14 cellular contexts compared by ENCODE assay signal in genomic region chr19:10278935-10279334, GRCh38. TPM values are rescaled to one million over a fixed set of nuclear protein-coding genes. Genes with fewer than 3 reads are reported as not detected.
"Had no signal": no experiment of that assay in that cellular context is flagged by ENCODE, and none has a peak within 500 bp of the region (broad histone marks: within the 10 kb centered on the region; RNA-seq: fewer than 3 reads in every experiment).

No MANE protein-coding gene starts in this region.

- H3K27ac Mint-ChIP-seq: endodermal cell had no signal

- H3K27me3 ChIP-seq: ascending aorta, breast epithelium, heart right ventricle, vagina had no signal

- H3K4me3 ChIP-seq: ascending aorta, breast epithelium, gastroesophageal sphincter, heart right ventricle, tibial artery, vagina had no signal

- H3K9me3 ChIP-seq: ascending aorta, breast epithelium, gastroesophageal sphincter, heart right ventricle, tibial artery, vagina had no signal

- H3K27me3 Mint-ChIP-seq: naive B cell had no signal

- ATAC-seq: gastroesophageal sphincter, heart right ventricle had no signal

- H3K36me3 ChIP-seq: breast epithelium had no signal

- DNase-seq: activated CD8-positive, alpha-beta memory T cell treated with anti-CD3 and anti-CD28 coated beads, Interleukin-2, amount 50 U/mL, for 4 hours; activated naive CD4-positive, alpha-beta T cell treated with Interleukin-2 at 50 U/mL for 16 hours; endodermal cell; erythroblast; heart right ventricle; naive B cell; stimulated activated CD4-positive, alpha-beta T cell treated with anti-CD3 and anti-CD28 coated beads, Interleukin-1b, Interleukin-23, amount 100 ng/mL, for 48 hours; tibial artery had no signal

- H3K27ac ChIP-seq: ascending aorta, breast epithelium, gastroesophageal sphincter, heart right ventricle, parathyroid adenoma, tibial artery, vagina had no signal

- H3K4me1 ChIP-seq: ascending aorta, breast epithelium, gastroesophageal sphincter, parathyroid adenoma, tibial artery, vagina had no signal

- H3K9me3 Mint-ChIP-seq: endodermal cell, naive B cell had no signal

- H3K4me1 Mint-ChIP-seq: endodermal cell had no signal

- H3K4me3 Mint-ChIP-seq: endodermal cell had no signal

RNA-seq across cellular contexts. Expression of gene ICAM4, which starts 7.8 kb away (rescaled TPM):
- total RNA-seq: ascending aorta, cerebellum, vagina had no signal

RNA-seq across cellular contexts. Expression of gene ZGLP1, which starts 30.7 kb away (rescaled TPM):
- total RNA-seq: ascending aorta had no signal
